In genomic region chr12:21992823-21993222, GRCh38 we compare ENCODE assay signal across 9 cellular contexts. TPM values are rescaled to one million over a fixed set of nuclear protein-coding genes. Genes with fewer than 3 reads are reported as not detected.
DNase-seq lines count a peak whose midpoint lies in the region; ATAC-seq and TF ChIP-seq lines count a peak whose summit lies in the region.
"Had no signal": no experiment of that assay in that cellular context is flagged by ENCODE, and none has a peak within 500 bp of the region (broad histone marks: within the 10 kb centered on the region; RNA-seq: fewer than 3 reads in every experiment).

No MANE protein-coding gene starts in this region.

- no peak overlapping the region for H3K4me3 ChIP-seq in choroid plexus epithelial cell (ENCODE audit: low read depth, low read length)
- H3K4me3 ChIP-seq: SK-N-MC had no signal

- no peak overlapping the region for H3K4me3 Mint-ChIP-seq in progenitor cell of endocrine pancreas (ENCODE audit: low read depth)

- H3K27ac Mint-ChIP-seq in progenitor cell of endocrine pancreas: no peak overlapping the region

- no peak for TF ChIP-seq CTCF in choroid plexus epithelial cell (conservative IDR thresholded peaks at IDR 0.05; ENCODE audit: low read depth, low read length)
- TF ChIP-seq CTCF in progenitor cell of endocrine pancreas (IDR thresholded peaks at IDR 0.05; ENCODE audit: unreplicated experiment): no peak

- DNase-seq in GF-D8 (lab: John Stamatoyannopoulos, UW): peak; percentile 69
- DNase-seq in choroid plexus epithelial cell (ENCODE audit: low read depth): peak; percentile 46
- no peak for DNase-seq in progenitor cell of endocrine pancreas (ENCODE audit: low spot score, unreplicated experiment)
- no peak for DNase-seq in ureter (ENCODE audit: low spot score)
- no peak for DNase-seq in SHP77 treated with DMSO at 0.1 percent for 48 hours (lab: John Stamatoyannopoulos, UW)
- DNase-seq in stimulated activated CD4-positive, alpha-beta T cell treated with anti-CD3 and anti-CD28 coated beads, Interleukin-12 subunit alpha, Interleukin-12 subunit beta, amount 100 ng/mL, for 4 hours: no peak

- no peaks in the 10 kb centered on the region for H3K4me1 Mint-ChIP-seq in progenitor cell of endocrine pancreas (ENCODE audit: low read depth)

- H3K9me3 Mint-ChIP-seq in progenitor cell of endocrine pancreas (ENCODE audit: low read depth): no peaks in the 10 kb centered on the region

- ATAC-seq in GM19467 (IDR thresholded peaks at IDR 0.05; ENCODE audit: unreplicated experiment) (peak; percentile 89), HG03520 (IDR thresholded peaks at IDR 0.05; ENCODE audit: unreplicated experiment) (peak; percentile 66)

- no peaks in the 10 kb centered on the region for H3K36me3 Mint-ChIP-seq in progenitor cell of endocrine pancreas (ENCODE audit: insufficient read depth)

- H3K27me3 Mint-ChIP-seq in progenitor cell of endocrine pancreas: peaks cover 3% of the 10 kb centered on the region

RNA-seq across cellular contexts. Expression of gene ABCC9, which starts 51.6 kb away (rescaled TPM):
- 0.16 and 0.29 TPM in 2 replicates for total RNA-seq in progenitor cell of endocrine pancreas
- total RNA-seq in ureter: 22.1 TPM

RNA-seq across cellular contexts. Expression of gene CMAS, which starts 53.2 kb away (rescaled TPM):
- total RNA-seq in progenitor cell of endocrine pancreas (51.9 and 55.8 TPM in 2 replicates), ureter (35.7 TPM)

Comparison
In these comparisons a context has a peak if more than half of its experiments do, and no peak if none do; other contexts are left out.
1. DNase-seq: peak in GF-D8 (single experiment) and choroid plexus epithelial cell (single experiment); none in progenitor cell of endocrine pancreas (single experiment), ureter (single experiment), SHP77 treated with DMSO at 0.1 percent for 48 hours (single experiment) and stimulated activated CD4-positive, alpha-beta T cell treated with anti-CD3 and anti-CD28 coated beads, Interleukin-12 subunit alpha, Interleukin-12 subunit beta, amount 100 ng/mL, for 4 hours (single experiment).
2. RNA of gene ABCC9, which starts 51.6 kb away (total RNA-seq): 22.1 TPM in ureter (single experiment); 0.16 to 0.29 TPM in progenitor cell of endocrine pancreas; every median in the first group is over 10 times any median in the second.